In the genomic region with DNA sequence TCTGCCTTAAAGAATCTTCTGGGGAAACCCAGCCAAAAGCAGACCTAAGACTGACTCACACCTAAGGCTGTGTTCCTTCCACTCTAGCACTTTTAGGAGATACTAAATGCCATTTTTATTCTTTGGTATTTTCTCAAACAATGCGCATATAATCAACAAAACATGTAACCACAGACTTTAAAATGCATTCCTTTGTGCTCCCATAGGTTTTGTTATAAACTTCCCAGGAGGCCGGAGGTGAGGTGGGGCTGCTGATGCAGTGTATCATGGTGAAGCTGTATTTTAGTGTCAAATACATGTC, we compare ENCODE assay signal across 13 cellular contexts.
A peak's percentile ranks its signal among the peaks of the same experiment; 100 is the strongest.
DNase-seq lines count a peak whose midpoint lies in the region.
"Had no signal": no experiment of that assay in that cellular context is flagged by ENCODE, and none has a peak within 500 bp of the region (broad histone marks: within the 10 kb centered on the region; RNA-seq: fewer than 3 reads in every experiment).

No MANE protein-coding gene starts in this region.

- peak; percentile 20 for DNase-seq in AG20443 (ENCODE audit: low spot score)
- DNase-seq in M059J (ENCODE audit: low read depth), result peak; percentile 72
- peak; percentile 51 for DNase-seq in astrocyte of the hippocampus (ENCODE audit: low read depth, low spot score)
- peak; percentile 77 for DNase-seq in iris pigment epithelial cell (ENCODE audit: low read depth)
- no peak for DNase-seq in 8988T
- DNase-seq in occipital lobe (lab: John Stamatoyannopoulos, UW), result no peak
- DNase-seq in activated CD4-positive, CD25-positive, alpha-beta regulatory T cell treated with anti-CD3 and anti-CD28 coated beads, Interleukin-2, amount 50 U/mL, for 72 hours, result no peak
- no peak for DNase-seq in head of caudate nucleus
- DNase-seq: CD4-positive, CD25-positive, alpha-beta regulatory T cell; DMS53; GF-D8; H7; KG1 had no signal

- intact Hi-C loops in head of caudate nucleus (cut with DNase I), result no loop called here

Comparison
In these comparisons a context has a peak if more than half of its experiments do, and no peak if none do; other contexts are left out.
1. DNase-seq: peak in AG20443 (single experiment), M059J (single experiment), astrocyte of the hippocampus (single experiment) and iris pigment epithelial cell (single experiment); none in 8988T (single experiment), occipital lobe (single experiment), activated CD4-positive, CD25-positive, alpha-beta regulatory T cell treated with anti-CD3 and anti-CD28 coated beads, Interleukin-2, amount 50 U/mL, for 72 hours (single experiment) and head of caudate nucleus (0 of 42).